In the genomic region with DNA sequence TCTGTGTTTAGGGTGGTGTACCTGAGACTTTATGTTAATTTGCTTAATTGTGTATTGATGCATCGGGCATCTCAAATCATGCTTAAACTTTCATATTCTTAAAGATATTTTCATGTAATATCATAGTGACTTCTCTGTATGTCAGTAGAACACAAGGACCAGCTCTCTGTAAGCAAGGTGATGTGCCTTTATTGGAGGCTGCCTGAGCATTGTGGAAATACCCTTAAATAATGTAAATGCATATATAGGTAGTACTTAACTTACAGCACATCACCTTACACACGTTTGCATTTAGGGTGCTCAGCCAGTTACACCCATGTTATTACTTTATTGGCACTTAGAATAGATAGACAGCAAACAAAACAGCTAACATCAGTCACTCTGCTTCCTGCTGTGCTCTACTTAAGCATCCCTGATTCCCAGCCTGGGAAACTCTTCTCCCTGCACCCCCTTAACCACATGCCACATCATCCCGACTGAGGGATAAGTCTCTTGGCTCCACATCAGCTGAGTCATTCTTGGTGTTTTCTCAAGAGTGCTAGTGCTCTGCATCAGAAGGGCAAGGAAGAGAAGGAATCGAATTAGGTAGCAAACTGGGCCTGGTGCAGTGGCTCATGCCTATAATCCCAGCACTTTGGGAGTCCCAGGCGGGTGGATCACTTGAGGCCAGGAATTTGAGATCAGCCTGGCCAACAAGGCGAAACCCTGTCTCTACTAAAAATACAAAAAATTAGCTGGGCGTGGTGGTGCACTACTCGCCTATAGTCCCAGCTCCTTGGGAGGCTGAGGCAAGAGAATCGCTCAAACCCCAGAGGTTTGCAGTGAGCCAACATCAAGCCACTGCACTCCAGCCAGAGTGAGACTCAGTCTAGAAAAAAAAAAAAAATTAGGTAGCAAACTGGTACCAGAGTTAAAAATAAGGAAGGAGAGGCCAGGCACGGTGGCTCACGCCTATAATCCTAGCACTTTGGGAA, we compare ENCODE assay signal across 8 cellular contexts.
DNase-seq lines count a peak whose midpoint lies in the region; ATAC-seq and TF ChIP-seq lines count a peak whose summit lies in the region.

No MANE protein-coding gene starts in this region.

- H3K4me1 Mint-ChIP-seq in stimulated activated effector memory CD8-positive, alpha-beta T cell treated with anti-CD3 and anti-CD28 coated beads, Interleukin-12 subunit alpha, Interleukin-12 subunit beta, amount 100 ng/mL, for 72 hours, result no peaks in the 10 kb centered on the region

- DNase-seq in Daoy (ENCODE audit: low read depth) (peak; percentile 97), SJCRH30 (peak; percentile 63 to 70), fibroblast of the aortic adventitia (ENCODE audit: low read depth) (peak; percentile 100), pons (ENCODE audit: low spot score) (peak; percentile 32), GM10266 (ENCODE audit: extremely low spot score) (no peak), OCI-M2 (lab: John Stamatoyannopoulos, UW; ENCODE audit: unreplicated experiment) (no peak)
- DNase-seq in stimulated activated effector memory CD8-positive, alpha-beta T cell treated with anti-CD3 and anti-CD28 coated beads, Interleukin-12 subunit alpha, Interleukin-12 subunit beta, amount 100 ng/mL, for 72 hours (ENCODE audit: low spot score in 2 of 2), result no peak

- TF ChIP-seq CTCF in fibroblast of the aortic adventitia (IDR thresholded peaks at IDR 0.05; ENCODE audit: insufficient read depth, low read length), result no peak
- no peak for TF ChIP-seq CTCF in GM10266 (IDR thresholded peaks at IDR 0.05; ENCODE audit: control insufficient read depth, insufficient read depth, low read depth, missing control alignments)

- H3K27ac ChIP-seq in SJCRH30, result no peak overlapping the region

- H3K36me3 ChIP-seq in SJCRH30, result no peaks in the 10 kb centered on the region

- H3K4me3 Mint-ChIP-seq in stimulated activated effector memory CD8-positive, alpha-beta T cell treated with anti-CD3 and anti-CD28 coated beads, Interleukin-12 subunit alpha, Interleukin-12 subunit beta, amount 100 ng/mL, for 72 hours, result no peak overlapping the region

- no peaks in the 10 kb centered on the region for H3K9me3 Mint-ChIP-seq in stimulated activated effector memory CD8-positive, alpha-beta T cell treated with anti-CD3 and anti-CD28 coated beads, Interleukin-12 subunit alpha, Interleukin-12 subunit beta, amount 100 ng/mL, for 72 hours

- ATAC-seq in GM19351 (IDR thresholded peaks at IDR 0.05; ENCODE audit: unreplicated experiment), result no peak
- no peak for ATAC-seq in stimulated activated effector memory CD8-positive, alpha-beta T cell treated with anti-CD3 and anti-CD28 coated beads, Interleukin-12 subunit alpha, Interleukin-12 subunit beta, amount 100 ng/mL, for 72 hours

- H3K27me3 ChIP-seq in SJCRH30, result no peaks in the 10 kb centered on the region

- H3K4me3 ChIP-seq in SJCRH30, result no peak overlapping the region
- no peak overlapping the region for H3K4me3 ChIP-seq in fibroblast of the aortic adventitia (ENCODE audit: low read depth, low read length)

- no peaks in the 10 kb centered on the region for H3K36me3 Mint-ChIP-seq in stimulated activated effector memory CD8-positive, alpha-beta T cell treated with anti-CD3 and anti-CD28 coated beads, Interleukin-12 subunit alpha, Interleukin-12 subunit beta, amount 100 ng/mL, for 72 hours

- peaks cover 6% of the 10 kb centered on the region; the same call in 1 of the 2 replicates for H3K4me1 ChIP-seq in SJCRH30

- no peaks in the 10 kb centered on the region for H3K9me3 ChIP-seq in SJCRH30 (replicated peaks)

- no peak overlapping the region for H3K27ac Mint-ChIP-seq in stimulated activated effector memory CD8-positive, alpha-beta T cell treated with anti-CD3 and anti-CD28 coated beads, Interleukin-12 subunit alpha, Interleukin-12 subunit beta, amount 100 ng/mL, for 72 hours

Comparison
In these comparisons a context has a peak if more than half of its experiments do, and no peak if none do; other contexts are left out.
1. DNase-seq: peak in Daoy (single experiment), SJCRH30 (2 of 2), fibroblast of the aortic adventitia (single experiment) and pons (single experiment); none in GM10266 (single experiment), OCI-M2 (single experiment) and stimulated activated effector memory CD8-positive, alpha-beta T cell treated with anti-CD3 and anti-CD28 coated beads, Interleukin-12 subunit alpha, Interleukin-12 subunit beta, amount 100 ng/mL, for 72 hours (0 of 2).